10 cellular contexts compared by ENCODE assay signal in genomic region chr14:90513151-90514014, GRCh38.
DNase-seq lines count a peak whose midpoint lies in the region; ATAC-seq, FAIRE-seq and TF ChIP-seq lines count a peak whose summit lies in the region.
"Had no signal": no experiment of that assay in that cellular context is flagged by ENCODE, and none has a peak within 500 bp of the region (broad histone marks: within the 10 kb centered on the region; RNA-seq: fewer than 3 reads in every experiment).

No MANE protein-coding gene starts in this region.

- no peak overlapping the region for H3K4me3 ChIP-seq in A549
- no peak overlapping the region for H3K4me3 ChIP-seq in choroid plexus epithelial cell (ENCODE audit: low read depth, low read length)

- TF ChIP-seq EP300 in A549 (IDR thresholded peaks at IDR 0.05), result no peak

- POLR2A ChIA-PET in A549 (lab: Yijun Ruan, JAX), result interaction anchor here (1.0 kb wide), 1 partner anchor 11 kb away, joined by 3 read pairs; no protein-coding TSS in a partner anchor

- no peak for TF ChIP-seq RAD21 in A549 (conservative IDR thresholded peaks at IDR 0.05 in 1 of 2, IDR thresholded peaks at IDR 0.05 in 1 of 2)

- no peak for TF ChIP-seq POLR2A in A549 (IDR thresholded peaks at IDR 0.05; ENCODE audit: low read length)

- no peaks in the 10 kb centered on the region for H3K9me3 ChIP-seq in A549

- CTCF ChIA-PET in A549 (lab: Yijun Ruan, JAX), result interaction anchor here (0.5 to 1.2 kb wide), 4 partner anchors 16 to 184 kb away, joined by 3 to 4 read pairs (median 3); no protein-coding TSS in a partner anchor

- WGBS in A549 (ENCODE audit: missing lambda C conversion rate), result 59% methylated on average over 12 of the region's 16 CpGs

- peak overlapping the region; percentile 60 to 81; a peak in 5 of 6 replicates for H3K27ac ChIP-seq in A549

- peaks cover 35% of the 10 kb centered on the region for H3K4me1 ChIP-seq in A549

- TF ChIP-seq CTCF in A549 (IDR thresholded peaks at IDR 0.05) (no peak), choroid plexus epithelial cell (conservative IDR thresholded peaks at IDR 0.05; ENCODE audit: low read depth, low read length) (no peak)

- FAIRE-seq in A549 (lab: Jason Lieb, UNC), result no peak
- FAIRE-seq: endothelial cell of umbilical vein had no signal

- H3K4me2 ChIP-seq in A549, result peak overlapping the region; percentile 66

- ATAC-seq in A549 (peak; percentile 32 to 79; a peak in 5 of 6 replicates), GM19023 (IDR thresholded peaks at IDR 0.05; ENCODE audit: unreplicated experiment) (no peak)

- DNase-seq in A549 (ENCODE audit: low read depth in 1 of 2, low spot score in 1 of 2), result peak in 1 of 2 experiments; percentile 73
- DNase-seq in NCI-H187 (lab: John Stamatoyannopoulos, UW), result peak; percentile 83 to 91
- DNase-seq in choroid plexus epithelial cell (ENCODE audit: low read depth), result peak; percentile 10
- peak; percentile 98 for DNase-seq in medulla oblongata (ENCODE audit: extremely low spot score)
- DNase-seq in stimulated activated CD4-positive, alpha-beta T cell treated with anti-CD3 and anti-CD28 coated beads, Interleukin-15, amount 100 ng/mL, for 24 hours, result no peak
- no peak for DNase-seq in stimulated activated CD4-positive, alpha-beta T cell treated with anti-CD3 and anti-CD28 coated beads, Interleukin-4, amount 100 ng/mL, for 4 hours
- no peak for DNase-seq in T1000 (lab: John Stamatoyannopoulos, UW)
- DNase-seq: Karpas-422 had no signal

TF ChIP-seq in A549, 52 proteins besides CTCF, POLR2A, EP300 and RAD21:
- no peak for TF ChIP-seq CBX8 (IDR thresholded peaks at IDR 0.05)
- TF ChIP-seq NPAS2 (CRISPR knock-in tag; IDR thresholded peaks at IDR 0.05; ENCODE audit: borderline replicate concordance), result no peak
- no peak for TF ChIP-seq KDM1A (IDR thresholded peaks at IDR 0.05; ENCODE audit: low read depth)
- no peak for TF ChIP-seq NR3C1 (IDR thresholded peaks at IDR 0.05)
- TF ChIP-seq PHF8 (IDR thresholded peaks at IDR 0.05; ENCODE audit: borderline replicate concordance, low read depth), result no peak
- no peak for TF ChIP-seq ZNF302 (CRISPR knock-in tag; IDR thresholded peaks at IDR 0.05)
- no peak for TF ChIP-seq NFE2L2 (conservative IDR thresholded peaks at IDR 0.05; ENCODE audit: low read length)
- no peak for TF ChIP-seq CEBPB (IDR thresholded peaks at IDR 0.05)
- TF ChIP-seq PBX3 (IDR thresholded peaks at IDR 0.05), result no peak
- no peak for TF ChIP-seq JUN (IDR thresholded peaks at IDR 0.05)
- no peak for TF ChIP-seq ZC3H11A (IDR thresholded peaks at IDR 0.05)
- TF ChIP-seq MAZ (IDR thresholded peaks at IDR 0.05; ENCODE audit: borderline replicate concordance, low read depth, low read length), result no peak
- TF ChIP-seq FOSL2 (IDR thresholded peaks at IDR 0.05), result no peak
- no peak for TF ChIP-seq FOSL2 (CRISPR knock-in tag; IDR thresholded peaks at IDR 0.05)
- TF ChIP-seq SREBF2 (IDR thresholded peaks at IDR 0.05), result no peak
- no peak for TF ChIP-seq MAX (IDR thresholded peaks at IDR 0.05)
- TF ChIP-seq ZFP36 (IDR thresholded peaks at IDR 0.05; ENCODE audit: borderline replicate concordance, partially characterized antibody), result no peak
- TF ChIP-seq ZSCAN20 (CRISPR knock-in tag; IDR thresholded peaks at IDR 0.05), result no peak
- TF ChIP-seq BCL3 (IDR thresholded peaks at IDR 0.05), result no peak

Comparison
In these comparisons a context has a peak if more than half of its experiments do, and no peak if none do; other contexts are left out.
1. DNase-seq: peak in NCI-H187 (2 of 2), choroid plexus epithelial cell (single experiment) and medulla oblongata (single experiment); none in stimulated activated CD4-positive, alpha-beta T cell treated with anti-CD3 and anti-CD28 coated beads, Interleukin-15, amount 100 ng/mL, for 24 hours (single experiment), stimulated activated CD4-positive, alpha-beta T cell treated with anti-CD3 and anti-CD28 coated beads, Interleukin-4, amount 100 ng/mL, for 4 hours (0 of 2) and T1000 (single experiment).